ENCODE assay signal across 20 cellular contexts in genomic region chr16:23957287-23957686, GRCh38.
DNase-seq lines count a peak whose midpoint lies in the region; ATAC-seq and TF ChIP-seq lines count a peak whose summit lies in the region.
"Had no signal": no experiment of that assay in that cellular context is flagged by ENCODE, and none has a peak within 500 bp of the region (broad histone marks: within the 10 kb centered on the region; RNA-seq: fewer than 3 reads in every experiment).

No MANE protein-coding gene starts in this region.

- no peak for DNase-seq in activated T-cell treated with anti-CD3 and anti-CD28 coated beads, Interleukin-2, amount 50 U/mL, for 24 hours
- DNase-seq in activated T-cell treated with anti-CD3 and anti-CD28 coated beads, Interleukin-2, amount 50 U/mL, for 72 hours, result no peak
- no peak for DNase-seq in central memory CD8-positive, alpha-beta T cell (ENCODE audit: low spot score in 2 of 2)
- no peak for DNase-seq in stimulated activated naive B cell treated with anti-CD40 and anti-IgM and Interleukin-4, amounts not matched to agents 10 μg/mL and 1 μg/mL and 100 μg/mL, for 72 hours
- DNase-seq in RWPE1 (ENCODE audit: low spot score) (no peak), KG1 (lab: John Stamatoyannopoulos, UW) (no peak), cerebellum (ENCODE audit: low spot score) (no peak)
- DNase-seq: DMS153, EL, GOT3, KBM-7, NCI-H1092, NCI-H187, NCI-H446 treated with DMSO at 0.1 percent for 48 hours, NCI-H82, SHP77 treated with DMSO at 0.1 percent for 48 hours had no signal

- no peaks in the 10 kb centered on the region for H3K27me3 Mint-ChIP-seq in activated T-cell treated with anti-CD3 and anti-CD28 coated beads, Interleukin-2, amount 50 U/mL, for 24 hours
- H3K27me3 Mint-ChIP-seq in activated T-cell treated with anti-CD3 and anti-CD28 coated beads, Interleukin-2, amount 50 U/mL, for 72 hours (ENCODE audit: low read depth), result no peaks in the 10 kb centered on the region
- H3K27me3 Mint-ChIP-seq in central memory CD8-positive, alpha-beta T cell, result no peaks in the 10 kb centered on the region
- no peaks in the 10 kb centered on the region for H3K27me3 Mint-ChIP-seq in stimulated activated naive B cell treated with anti-CD40 and anti-IgM and Interleukin-4, amounts not matched to agents 10 μg/mL and 1 μg/mL and 100 μg/mL, for 72 hours

- peak overlapping the region; percentile 72 for H3K27ac Mint-ChIP-seq in activated T-cell treated with anti-CD3 and anti-CD28 coated beads, Interleukin-2, amount 50 U/mL, for 24 hours
- no peak overlapping the region for H3K27ac Mint-ChIP-seq in activated T-cell treated with anti-CD3 and anti-CD28 coated beads, Interleukin-2, amount 50 U/mL, for 72 hours
- H3K27ac Mint-ChIP-seq in central memory CD8-positive, alpha-beta T cell (ENCODE audit: low read depth), result no peak overlapping the region
- peak overlapping the region; percentile 86 for H3K27ac Mint-ChIP-seq in stimulated activated naive B cell treated with anti-CD40 and anti-IgM and Interleukin-4, amounts not matched to agents 10 μg/mL and 1 μg/mL and 100 μg/mL, for 72 hours

- H3K79me2 ChIP-seq in Loucy (ENCODE audit: insufficient read depth, low read length), result peaks cover 73% of the 10 kb centered on the region

- no peak overlapping the region for H2AFZ ChIP-seq in Loucy (ENCODE audit: low read length)

- H4K20me1 ChIP-seq in Loucy (ENCODE audit: insufficient read depth, low read length, poor library complexity, severe bottlenecking), result no peaks in the 10 kb centered on the region

- ATAC-seq in activated T-cell treated with anti-CD3 and anti-CD28 coated beads, Interleukin-2, amount 50 U/mL, for 72 hours (replicated peaks in 1 of 2), result no peak
- ATAC-seq in central memory CD8-positive, alpha-beta T cell (replicated peaks; ENCODE audit: extremely low read depth, poor library complexity, severe bottlenecking), result no peak
- no peak for ATAC-seq in stimulated activated naive B cell treated with anti-CD40 and anti-IgM and Interleukin-4, amounts not matched to agents 10 μg/mL and 1 μg/mL and 100 μg/mL, for 72 hours (replicated peaks)
- ATAC-seq: A549, Panc1 had no signal

- no peak overlapping the region for H3K4me3 Mint-ChIP-seq in activated T-cell treated with anti-CD3 and anti-CD28 coated beads, Interleukin-2, amount 50 U/mL, for 24 hours
- H3K4me3 Mint-ChIP-seq in activated T-cell treated with anti-CD3 and anti-CD28 coated beads, Interleukin-2, amount 50 U/mL, for 72 hours, result no peak overlapping the region
- H3K4me3 Mint-ChIP-seq in central memory CD8-positive, alpha-beta T cell, result peak overlapping the region; percentile 21
- peak overlapping the region; percentile 36 to 53 for H3K4me3 Mint-ChIP-seq in stimulated activated naive B cell treated with anti-CD40 and anti-IgM and Interleukin-4, amounts not matched to agents 10 μg/mL and 1 μg/mL and 100 μg/mL, for 72 hours

- H3K36me3 ChIP-seq in Loucy (ENCODE audit: insufficient read depth, low read length), result no peaks in the 10 kb centered on the region

- POLR2A ChIA-PET in RWPE1 (lab: Yijun Ruan, JAX; ENCODE audit: low non-redundant PET), result no interaction called here

- H3K9me3 Mint-ChIP-seq in activated T-cell treated with anti-CD3 and anti-CD28 coated beads, Interleukin-2, amount 50 U/mL, for 24 hours, result no peaks in the 10 kb centered on the region
- no peaks in the 10 kb centered on the region for H3K9me3 Mint-ChIP-seq in activated T-cell treated with anti-CD3 and anti-CD28 coated beads, Interleukin-2, amount 50 U/mL, for 72 hours
- H3K9me3 Mint-ChIP-seq in central memory CD8-positive, alpha-beta T cell, result no peaks in the 10 kb centered on the region
- H3K9me3 Mint-ChIP-seq in stimulated activated naive B cell treated with anti-CD40 and anti-IgM and Interleukin-4, amounts not matched to agents 10 μg/mL and 1 μg/mL and 100 μg/mL, for 72 hours, result peaks cover 0 to 2% of the 10 kb centered on the region in 2 donors

- H3K36me3 Mint-ChIP-seq in activated T-cell treated with anti-CD3 and anti-CD28 coated beads, Interleukin-2, amount 50 U/mL, for 24 hours (ENCODE audit: low read depth), result peaks cover 13% of the 10 kb centered on the region
- peaks cover 0 to 1% of the 10 kb centered on the region in 2 donors for H3K36me3 Mint-ChIP-seq in activated T-cell treated with anti-CD3 and anti-CD28 coated beads, Interleukin-2, amount 50 U/mL, for 72 hours (ENCODE audit: insufficient read depth in 2 of 2)
- H3K36me3 Mint-ChIP-seq in central memory CD8-positive, alpha-beta T cell (ENCODE audit: insufficient read depth), result peaks cover 2% of the 10 kb centered on the region
- H3K36me3 Mint-ChIP-seq in stimulated activated naive B cell treated with anti-CD40 and anti-IgM and Interleukin-4, amounts not matched to agents 10 μg/mL and 1 μg/mL and 100 μg/mL, for 72 hours, result peaks cover 13 to 24% of the 10 kb centered on the region in 2 donors

- CTCF ChIA-PET in RWPE1 (lab: Yijun Ruan, JAX), result no interaction called here

- no peaks in the 10 kb centered on the region for H3K27me3 ChIP-seq in Loucy (ENCODE audit: insufficient read depth, low read length, poor library complexity, severe bottlenecking)

- no peaks in the 10 kb centered on the region; the same call in 1 of the 2 replicates for H3F3A ChIP-seq in Loucy (ENCODE audit: low read depth)

- H3K4me1 ChIP-seq in Loucy (ENCODE audit: insufficient read depth, low read length, poor library complexity, severe bottlenecking), result peaks cover 35% of the 10 kb centered on the region
- H3K4me1 ChIP-seq: A549 had no signal

- no peaks in the 10 kb centered on the region for H3K9me3 ChIP-seq in Loucy (ENCODE audit: insufficient read depth, low read depth, low read length)
- H3K9me3 ChIP-seq: A549 had no signal

- H3K4me3 ChIP-seq in Loucy (ENCODE audit: low read length, poor library complexity, severe bottlenecking), result no peak overlapping the region
- H3K4me3 ChIP-seq: A549 had no signal

- peaks cover 86% of the 10 kb centered on the region for H3K4me1 Mint-ChIP-seq in activated T-cell treated with anti-CD3 and anti-CD28 coated beads, Interleukin-2, amount 50 U/mL, for 24 hours (ENCODE audit: low read depth)
- H3K4me1 Mint-ChIP-seq in activated T-cell treated with anti-CD3 and anti-CD28 coated beads, Interleukin-2, amount 50 U/mL, for 72 hours (ENCODE audit: low read depth), result peaks cover 81% of the 10 kb centered on the region
- peaks cover 88% of the 10 kb centered on the region for H3K4me1 Mint-ChIP-seq in central memory CD8-positive, alpha-beta T cell
- peaks cover 67 to 91% of the 10 kb centered on the region in 2 donors for H3K4me1 Mint-ChIP-seq in stimulated activated naive B cell treated with anti-CD40 and anti-IgM and Interleukin-4, amounts not matched to agents 10 μg/mL and 1 μg/mL and 100 μg/mL, for 72 hours

- TF ChIP-seq CTCF in Loucy (conservative IDR thresholded peaks at IDR 0.05; ENCODE audit: low read length) (no peak), RWPE1 (conservative IDR thresholded peaks at IDR 0.05; ENCODE audit: low read depth) (no peak)

- H3K27ac ChIP-seq in RWPE1, result no peak overlapping the region
- H3K27ac ChIP-seq: A549, HL-60 had no signal

- peak overlapping the region; percentile 24 for H3K9ac ChIP-seq in Loucy (ENCODE audit: low read depth, low read length, poor library complexity, severe bottlenecking)

- no peaks in the 10 kb centered on the region for H3K9me2 ChIP-seq in Loucy (replicated peaks; ENCODE audit: low read depth, low read length)

- H3K4me2 ChIP-seq in Loucy (ENCODE audit: low read depth, low read length, poor library complexity, severe bottlenecking), result no peak overlapping the region
- H3K4me2 ChIP-seq: A549 had no signal

Comparison
In these comparisons a context has a peak if more than half of its experiments do, and no peak if none do; other contexts are left out.
1. H3K27ac Mint-ChIP-seq: peak in activated T-cell treated with anti-CD3 and anti-CD28 coated beads, Interleukin-2, amount 50 U/mL, for 24 hours (single experiment) and stimulated activated naive B cell treated with anti-CD40 and anti-IgM and Interleukin-4, amounts not matched to agents 10 μg/mL and 1 μg/mL and 100 μg/mL, for 72 hours (single experiment); none in activated T-cell treated with anti-CD3 and anti-CD28 coated beads, Interleukin-2, amount 50 U/mL, for 72 hours (single experiment) and central memory CD8-positive, alpha-beta T cell (single experiment).
2. H3K4me3 Mint-ChIP-seq: peak in central memory CD8-positive, alpha-beta T cell (single experiment) and stimulated activated naive B cell treated with anti-CD40 and anti-IgM and Interleukin-4, amounts not matched to agents 10 μg/mL and 1 μg/mL and 100 μg/mL, for 72 hours (2 of 2); none in activated T-cell treated with anti-CD3 and anti-CD28 coated beads, Interleukin-2, amount 50 U/mL, for 24 hours (single experiment) and activated T-cell treated with anti-CD3 and anti-CD28 coated beads, Interleukin-2, amount 50 U/mL, for 72 hours (0 of 2).